8 cellular contexts compared by ENCODE assay signal in the genomic region with DNA sequence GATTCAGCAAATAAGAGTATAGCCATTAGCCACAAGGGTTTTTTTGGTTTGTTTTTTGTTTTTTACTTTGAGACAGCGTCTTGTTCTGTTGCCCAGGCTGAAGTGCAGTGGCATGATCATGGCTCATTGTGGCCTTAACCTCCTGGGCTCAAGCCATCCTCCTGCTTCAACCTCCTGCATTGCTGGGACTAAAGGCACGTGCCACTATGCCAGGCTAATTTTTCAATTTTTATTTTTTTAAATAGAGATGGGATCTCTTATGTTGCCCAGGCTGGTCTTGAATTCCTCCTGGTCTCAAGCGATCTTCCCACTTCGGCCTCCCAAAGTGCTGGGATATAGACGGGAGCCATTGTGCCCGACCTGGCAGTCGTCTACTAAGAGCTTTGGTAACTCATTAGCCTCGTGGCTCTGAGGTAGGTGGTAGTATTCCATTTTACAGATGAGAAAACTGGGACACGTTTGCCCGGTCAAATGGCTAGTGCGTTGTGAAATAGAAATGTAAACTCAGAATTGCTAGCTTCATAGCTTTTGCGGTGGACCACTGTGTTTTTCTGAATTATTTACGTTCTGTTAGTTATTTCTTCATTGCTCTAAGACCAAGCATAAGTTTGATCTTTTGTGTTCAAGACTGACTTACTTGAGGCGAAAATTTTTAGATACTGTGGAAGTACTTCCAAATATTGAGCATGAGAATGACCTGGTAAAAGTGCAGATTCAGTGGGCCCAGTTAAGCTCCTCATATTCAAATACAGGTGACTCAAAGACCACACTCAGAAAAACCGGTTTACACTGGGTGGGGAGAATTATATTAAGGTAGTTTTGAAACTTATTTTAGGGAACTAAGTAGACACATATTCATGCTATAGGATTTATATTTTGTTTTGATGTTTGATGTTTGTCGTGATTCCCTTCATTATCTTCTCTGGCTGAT. TPM values are rescaled to one million over a fixed set of nuclear protein-coding genes. Genes with fewer than 3 reads are reported as not detected.
DNase-seq lines count a peak whose midpoint lies in the region; ATAC-seq and TF ChIP-seq lines count a peak whose summit lies in the region.

No MANE protein-coding gene starts in this region.

- H3K27ac ChIP-seq in AG04450 (ENCODE audit: low read depth, low read length) (no peak overlapping the region), HUES6 (ENCODE audit: low read depth, low read length) (0 out of 2 replicates have a peak overlapping the region, but pooled peaks have one; percentile 97), mammary epithelial cell (ENCODE audit: insufficient read depth, low read depth, low read length) (peak overlapping the region; percentile 82), mucosa of rectum (ENCODE audit: low read depth in 2 of 2, low read length in 2 of 2) (no peak overlapping the region)

- BruUV-seq in mammary epithelial cell (replicated peaks; lab: Mats Ljungman, UMichigan): no TSS peak

- peaks cover 20% of the 10 kb centered on the region for H4K20me1 ChIP-seq in mammary epithelial cell (ENCODE audit: insufficient read depth, low read length)

- H3K27me3 ChIP-seq in AG04450 (ENCODE audit: control insufficient read depth, insufficient read depth, low read length): no peaks in the 10 kb centered on the region
- no peaks in the 10 kb centered on the region for H3K27me3 ChIP-seq in HUES6 (ENCODE audit: control insufficient read depth, insufficient read depth, low read length)
- no peaks in the 10 kb centered on the region for H3K27me3 ChIP-seq in mammary epithelial cell (ENCODE audit: insufficient read depth, low read length)
- H3K27me3 ChIP-seq in mucosa of rectum (ENCODE audit: control insufficient read depth in 2 of 2, insufficient read depth in 2 of 2, low read length in 2 of 2): no peaks in the 10 kb centered on the region

- POLR2A ChIA-PET in AG04450 (lab: Yijun Ruan, JAX): no interaction called here

- WGBS in mammary epithelial cell (ENCODE audit: low coverage, missing lambda C conversion rate): 9% methylated on average over 15 of the region's 16 CpGs

- DNase-seq in AG04450 (ENCODE audit: low read depth, low spot score) (no peak), mammary epithelial cell (peak; percentile 31), NCI-H226 (no peak), NCI-H526 (lab: John Stamatoyannopoulos, UW) (no peak)

- H3K36me3 ChIP-seq in HUES6 (ENCODE audit: control insufficient read depth, insufficient read depth, low read length) (peaks cover 35% of the 10 kb centered on the region; the same call in 1 of the 2 replicates), mammary epithelial cell (ENCODE audit: insufficient read depth, low read length) (peaks cover 4% of the 10 kb centered on the region), mucosa of rectum (ENCODE audit: control insufficient read depth in 2 of 2, insufficient read depth in 2 of 2, low read length in 2 of 2) (no peaks in the 10 kb centered on the region)

- peak overlapping the region; percentile 80 for H3K4me2 ChIP-seq in mammary epithelial cell (ENCODE audit: insufficient read depth, low read depth, low read length)

- CTCF ChIA-PET in AG04450 (lab: Charles Lee): no interaction called here
- CTCF ChIA-PET in mammary epithelial cell (lab: Charles Lee; ENCODE audit: low non-redundant PET): interaction anchor here (0.6 kb wide), 1 partner anchor 105 kb away, joined by 3 read pairs; the partner anchor contains the start of gene CENPB

- peak overlapping the region; percentile 99 for H3K9ac ChIP-seq in HUES6 (ENCODE audit: low read length)
- peak overlapping the region; percentile 91 for H3K9ac ChIP-seq in mammary epithelial cell (ENCODE audit: insufficient read depth, low read length)
- H3K9ac ChIP-seq in mucosa of rectum (ENCODE audit: low read depth in 1 of 2, low read length in 2 of 2): peak overlapping the region; percentile 91 to 97

- in situ Hi-C loops in mammary epithelial cell (cut with MboI; ENCODE audit: low sequenced_read_pairs in 2 of 2): no loop called here

- ATAC-seq in HG03439 (IDR thresholded peaks at IDR 0.05; ENCODE audit: unreplicated experiment): no peak
- ATAC-seq in HG03432 (IDR thresholded peaks at IDR 0.05; ENCODE audit: unreplicated experiment): no peak

- H2AFZ ChIP-seq in mammary epithelial cell (ENCODE audit: low read depth, low read length): no peak overlapping the region

- no peaks in the 10 kb centered on the region; the same call in 1 of the 2 replicates for H3K9me3 ChIP-seq in AG04450 (ENCODE audit: control insufficient read depth, insufficient read depth, low read length)
- H3K9me3 ChIP-seq in HUES6 (ENCODE audit: control insufficient read depth, insufficient read depth, low read depth, low read length): no peaks in the 10 kb centered on the region
- H3K9me3 ChIP-seq in mammary epithelial cell (replicated peaks; ENCODE audit: insufficient read depth, low read length): no peaks in the 10 kb centered on the region
- H3K9me3 ChIP-seq in mucosa of rectum (ENCODE audit: control insufficient read depth in 2 of 2, low read length in 2 of 2): no peaks in the 10 kb centered on the region

- dilution Hi-C loops in mammary epithelial cell (cut with HindIII; ENCODE audit: low sequenced_read_pairs): no loop called here

- intact Hi-C loops in mammary epithelial cell (cut with micrococcal nuclease): no loop called here

- H3K4me3 ChIP-seq in AG04450 (ENCODE audit: low read depth, low read length) (peak overlapping the region; percentile 77), HUES6 (ENCODE audit: low read depth, low read length) (peak overlapping the region; percentile 91), mammary epithelial cell (replicated peaks in 1 of 3; ENCODE audit: insufficient read depth in 1 of 3, low read depth in 2 of 3, low read length in 3 of 3) (peak overlapping the region; percentile 87 to 97 (median 94)), mucosa of rectum (ENCODE audit: low read length in 2 of 2) (peak overlapping the region in 1 of 2 donors; percentile 95)

- TF ChIP-seq CTCF in AG04450 (IDR thresholded peaks at IDR 0.05; ENCODE audit: low read depth, low read length) (no peak), mammary epithelial cell (conservative IDR thresholded peaks at IDR 0.05 in 1 of 2, IDR thresholded peaks at IDR 0.05 in 1 of 2; ENCODE audit: extremely low read depth in 1 of 2, insufficient read depth in 1 of 2, low read depth in 1 of 2, low read length in 2 of 2) (no peak)

- H3K4me1 ChIP-seq in HUES6 (ENCODE audit: control insufficient read depth, insufficient read depth, low read length) (peaks cover 22% of the 10 kb centered on the region), mammary epithelial cell (ENCODE audit: insufficient read depth, low read length) (peaks cover 34% of the 10 kb centered on the region), mucosa of rectum (ENCODE audit: control insufficient read depth in 2 of 2, insufficient read depth in 2 of 2, low read length in 2 of 2) (peaks cover 23 to 24% of the 10 kb centered on the region in 2 donors)

- H3K79me2 ChIP-seq in mammary epithelial cell (ENCODE audit: insufficient read depth, low read length): peaks cover 92% of the 10 kb centered on the region

RNA-seq across cellular contexts. Expression of gene PANK2, which starts 2.1 kb away (rescaled TPM):
- polyA plus RNA-seq in AG04450 (2011; rRNA removed): 24.9 and 32.2 TPM in 2 replicates
- polyA minus RNA-seq in AG04450 (2011; rRNA and poly(A)+ RNA removed): 27.8 and 35.2 TPM in 2 replicates
- 10 to 100 TPM; 41.0 to 45.0 TPM for total RNA-seq in mammary epithelial cell
- 19.8 TPM for polyA plus RNA-seq in mammary epithelial cell
- polyA minus RNA-seq in mammary epithelial cell: 46.3 TPM

RNA-seq across cellular contexts. Expression of gene MAVS, which starts 44.6 kb away (rescaled TPM):
- polyA plus RNA-seq in AG04450 (2011; rRNA removed) (16.4 and 18.2 TPM in 2 replicates), mammary epithelial cell (14.6 TPM)
- 40.2 and 42.4 TPM in 2 replicates for polyA minus RNA-seq in AG04450 (2011; rRNA and poly(A)+ RNA removed)
- 10 to 100 TPM; 27.7 to 37.9 TPM for total RNA-seq in mammary epithelial cell
- polyA minus RNA-seq in mammary epithelial cell: 43.1 TPM

Comparison
In these comparisons a context has a peak if more than half of its experiments do, and no peak if none do; other contexts are left out.
1. H3K27ac ChIP-seq: peak in HUES6 (single experiment) and mammary epithelial cell (single experiment); none in AG04450 (single experiment) and mucosa of rectum (0 of 2).
2. Peak in every context shown above with its lines, with median percentiles within 50 percentile points of each other: H3K9ac ChIP-seq.